ENCODE assay signal across 21 cellular contexts in genomic region chr10:7319632-7320031, GRCh38.
DNase-seq lines count a peak whose midpoint lies in the region; ATAC-seq and TF ChIP-seq lines count a peak whose summit lies in the region.
"Had no signal": no experiment of that assay in that cellular context is flagged by ENCODE, and none has a peak within 500 bp of the region (broad histone marks: within the 10 kb centered on the region; RNA-seq: fewer than 3 reads in every experiment).

No MANE protein-coding gene starts in this region.

- no peaks in the 10 kb centered on the region for H3K27me3 Mint-ChIP-seq in activated CD4-positive, alpha-beta T cell treated with anti-CD3 and anti-CD28 coated beads for 36 hours
- H3K27me3 Mint-ChIP-seq in CD8-positive, alpha-beta T cell (ENCODE audit: low read depth), result no peaks in the 10 kb centered on the region
- no peaks in the 10 kb centered on the region for H3K27me3 Mint-ChIP-seq in activated T-helper 17 cell treated with anti-CD3 and anti-CD28 coated beads, Interleukin-2, amount 50 U/mL, for 72 hours
- H3K27me3 Mint-ChIP-seq in natural killer cell treated with Interleukin-12 subunit alpha and Interleukin-12 subunit beta and Interleukin-15 and Interleukin-18, amount 100 ng/mL, for 72 hours, result no peaks in the 10 kb centered on the region
- H3K27me3 Mint-ChIP-seq: activated CD8-positive, alpha-beta memory T cell treated with anti-CD3 and anti-CD28 coated beads, Interleukin-2, amount 10 ng/mL, durations not matched to agents 7 days and 5 days had no signal

- peaks cover 32% of the 10 kb centered on the region for H3K4me1 ChIP-seq in CD8-positive, alpha-beta T cell (ENCODE audit: insufficient read depth, low read length)
- H3K4me1 ChIP-seq: HAP-1 had no signal

- no peaks in the 10 kb centered on the region for H3K36me3 ChIP-seq in CD8-positive, alpha-beta T cell (ENCODE audit: insufficient read depth, low read length)
- H3K36me3 ChIP-seq: breast epithelium, transverse colon had no signal

- intact Hi-C loops in activated CD4-positive, alpha-beta T cell treated with anti-CD3 and anti-CD28 coated beads for 36 hours (cut with DNase I, micrococcal nuclease), result loop anchor here (5.0 kb wide), 2 partner anchors 47 to 197 kb away; no protein-coding TSS in a partner anchor
- intact Hi-C loops in CD8-positive, alpha-beta T cell (cut with DNase I, micrococcal nuclease), result loop anchor here in 1 of 2 experiments (5.0 to 10.0 kb wide), 2 partner anchors 47 to 195 kb away; no protein-coding TSS in a partner anchor
- intact Hi-C loops in Right ventricle myocardium superior (cut with DNase I), result no loop called here

- no peak overlapping the region for H3K4me3 ChIP-seq in CD8-positive, alpha-beta T cell (ENCODE audit: low read depth, low read length)
- H3K4me3 ChIP-seq: HAP-1, transverse colon had no signal

- POLR2A ChIA-PET in activated CD4-positive, alpha-beta T cell treated with anti-CD3 and anti-CD28 coated beads for 36 hours (lab: Charles Lee), result no interaction called here
- POLR2A ChIA-PET in CD8-positive, alpha-beta T cell (lab: Charles Lee), result no interaction called here

- peaks cover 44% of the 10 kb centered on the region for H3K4me1 Mint-ChIP-seq in activated CD4-positive, alpha-beta T cell treated with anti-CD3 and anti-CD28 coated beads for 36 hours
- H3K4me1 Mint-ChIP-seq in CD8-positive, alpha-beta T cell (ENCODE audit: low read depth), result peaks cover 63% of the 10 kb centered on the region
- peaks cover 40% of the 10 kb centered on the region for H3K4me1 Mint-ChIP-seq in activated T-helper 17 cell treated with anti-CD3 and anti-CD28 coated beads, Interleukin-2, amount 50 U/mL, for 72 hours
- peaks cover 60 to 64% of the 10 kb centered on the region in 2 donors for H3K4me1 Mint-ChIP-seq in natural killer cell treated with Interleukin-12 subunit alpha and Interleukin-12 subunit beta and Interleukin-15 and Interleukin-18, amount 100 ng/mL, for 72 hours (ENCODE audit: low read depth in 2 of 2)

- H3K27ac ChIP-seq in CD8-positive, alpha-beta T cell (ENCODE audit: low read depth, low read length), result no peak overlapping the region
- H3K27ac ChIP-seq: C4-2B, transverse colon had no signal

- peak overlapping the region; percentile 29 for H3K27ac Mint-ChIP-seq in activated CD4-positive, alpha-beta T cell treated with anti-CD3 and anti-CD28 coated beads for 36 hours
- peak overlapping the region; percentile 62 for H3K27ac Mint-ChIP-seq in CD8-positive, alpha-beta T cell
- H3K27ac Mint-ChIP-seq in activated T-helper 17 cell treated with anti-CD3 and anti-CD28 coated beads, Interleukin-2, amount 50 U/mL, for 72 hours, result peak overlapping the region; percentile 89
- peak overlapping the region; percentile 34 to 81 for H3K27ac Mint-ChIP-seq in natural killer cell treated with Interleukin-12 subunit alpha and Interleukin-12 subunit beta and Interleukin-15 and Interleukin-18, amount 100 ng/mL, for 72 hours
- H3K27ac Mint-ChIP-seq: activated CD8-positive, alpha-beta memory T cell treated with anti-CD3 and anti-CD28 coated beads, Interleukin-2, amount 10 ng/mL, durations not matched to agents 7 days and 5 days had no signal

- CTCF ChIA-PET in activated CD4-positive, alpha-beta T cell treated with anti-CD3 and anti-CD28 coated beads for 36 hours (lab: Charles Lee), result interaction anchor here (0.6 kb wide), 1 partner anchor 173 kb away, joined by 3 read pairs; no protein-coding TSS in a partner anchor
- CTCF ChIA-PET in CD8-positive, alpha-beta T cell (lab: Charles Lee), result no interaction called here

- DNase-seq in activated CD4-positive, alpha-beta T cell treated with anti-CD3 and anti-CD28 coated beads for 36 hours, result no peak
- no peak for DNase-seq in activated CD4-positive, alpha-beta T cell treated with anti-CD3 and anti-CD28 coated beads for 1 hour
- DNase-seq in CD8-positive, alpha-beta T cell, result no peak
- DNase-seq in natural killer cell treated with Interleukin-12 subunit alpha and Interleukin-12 subunit beta and Interleukin-15 and Interleukin-18, amount 100 ng/mL, for 72 hours (ENCODE audit: low spot score), result no peak
- DNase-seq in Right ventricle myocardium superior (no peak), GM13977 (ENCODE audit: low spot score) (no peak)
- DNase-seq: activated CD8-positive, alpha-beta memory T cell treated with anti-CD3 and anti-CD28 coated beads, Interleukin-2, amount 10 ng/mL, durations not matched to agents 7 days and 5 days; cortex of kidney; DMS53; left ventricle myocardium superior; NCI-H526; OCI-M1; right cardiac atrium; SIG-M5; stimulated activated CD4-positive, alpha-beta T cell treated with anti-CD3 and anti-CD28 coated beads, Interleukin-15, amount 100 ng/mL, for 24 hours; transverse colon had no signal

- H3K9me3 Mint-ChIP-seq in activated CD4-positive, alpha-beta T cell treated with anti-CD3 and anti-CD28 coated beads for 36 hours (ENCODE audit: low read depth), result peaks cover 6% of the 10 kb centered on the region
- H3K9me3 Mint-ChIP-seq in CD8-positive, alpha-beta T cell, result peaks cover 12% of the 10 kb centered on the region
- peaks cover 8% of the 10 kb centered on the region for H3K9me3 Mint-ChIP-seq in activated T-helper 17 cell treated with anti-CD3 and anti-CD28 coated beads, Interleukin-2, amount 50 U/mL, for 72 hours
- peaks cover 4% of the 10 kb centered on the region for H3K9me3 Mint-ChIP-seq in natural killer cell treated with Interleukin-12 subunit alpha and Interleukin-12 subunit beta and Interleukin-15 and Interleukin-18, amount 100 ng/mL, for 72 hours

- H3K4me3 Mint-ChIP-seq in activated CD4-positive, alpha-beta T cell treated with anti-CD3 and anti-CD28 coated beads for 36 hours, result no peak overlapping the region
- peak overlapping the region; percentile 50 for H3K4me3 Mint-ChIP-seq in CD8-positive, alpha-beta T cell
- H3K4me3 Mint-ChIP-seq in activated T-helper 17 cell treated with anti-CD3 and anti-CD28 coated beads, Interleukin-2, amount 50 U/mL, for 72 hours, result peak overlapping the region; percentile 24
- peak overlapping the region; percentile 35 for H3K4me3 Mint-ChIP-seq in natural killer cell treated with Interleukin-12 subunit alpha and Interleukin-12 subunit beta and Interleukin-15 and Interleukin-18, amount 100 ng/mL, for 72 hours
- H3K4me3 Mint-ChIP-seq: activated CD8-positive, alpha-beta memory T cell treated with anti-CD3 and anti-CD28 coated beads, Interleukin-2, amount 10 ng/mL, durations not matched to agents 7 days and 5 days had no signal

- TF ChIP-seq CTCF in CD8-positive, alpha-beta T cell (IDR thresholded peaks at IDR 0.05), result no peak
- no peak for TF ChIP-seq CTCF in GM13977 (IDR thresholded peaks at IDR 0.05; ENCODE audit: extremely low read depth, insufficient read depth, missing control alignments)

- H3K27me3 ChIP-seq in CD8-positive, alpha-beta T cell (ENCODE audit: insufficient read depth, low read length), result no peaks in the 10 kb centered on the region
- H3K27me3 ChIP-seq: breast epithelium, transverse colon had no signal

- no peak for ATAC-seq in activated CD4-positive, alpha-beta T cell treated with anti-CD3 and anti-CD28 coated beads for 36 hours
- no peak for ATAC-seq in CD8-positive, alpha-beta T cell
- ATAC-seq in activated T-helper 17 cell treated with anti-CD3 and anti-CD28 coated beads, Interleukin-2, amount 50 U/mL, for 72 hours (replicated peaks), result no peak
- ATAC-seq in natural killer cell treated with Interleukin-12 subunit alpha and Interleukin-12 subunit beta and Interleukin-15 and Interleukin-18, amount 100 ng/mL, for 72 hours, result no peak
- ATAC-seq in Right ventricle myocardium superior (ENCODE audit: poor library complexity) (no peak), HG03280 (IDR thresholded peaks at IDR 0.05; ENCODE audit: unreplicated experiment) (no peak)
- ATAC-seq: activated CD8-positive, alpha-beta memory T cell treated with anti-CD3 and anti-CD28 coated beads, Interleukin-2, amount 10 ng/mL, durations not matched to agents 7 days and 5 days had no signal

- in situ Hi-C loops in GM13977 (cut with MboI; ENCODE audit: low pct_unique_long_range_greater_than_20kb, low sequenced_read_pairs, unreplicated experiment), result no loop called here

- peaks cover 30% of the 10 kb centered on the region for H3K36me3 Mint-ChIP-seq in activated CD4-positive, alpha-beta T cell treated with anti-CD3 and anti-CD28 coated beads for 36 hours (ENCODE audit: low read depth)
- H3K36me3 Mint-ChIP-seq in CD8-positive, alpha-beta T cell, result peaks cover 31% of the 10 kb centered on the region
- H3K36me3 Mint-ChIP-seq in activated T-helper 17 cell treated with anti-CD3 and anti-CD28 coated beads, Interleukin-2, amount 50 U/mL, for 72 hours (ENCODE audit: low read depth), result peaks cover 16% of the 10 kb centered on the region
- peaks cover 24% of the 10 kb centered on the region for H3K36me3 Mint-ChIP-seq in natural killer cell treated with Interleukin-12 subunit alpha and Interleukin-12 subunit beta and Interleukin-15 and Interleukin-18, amount 100 ng/mL, for 72 hours

- no peaks in the 10 kb centered on the region for H3K9me3 ChIP-seq in CD8-positive, alpha-beta T cell (ENCODE audit: low read length)
- H3K9me3 ChIP-seq: breast epithelium, HAP-1, transverse colon had no signal

Comparison
In these comparisons a context has a peak if more than half of its experiments do, and no peak if none do; other contexts are left out.
1. H3K27ac Mint-ChIP-seq: peak in every context shown above with its lines; median percentile 89 in activated T-helper 17 cell treated with anti-CD3 and anti-CD28 coated beads, Interleukin-2, amount 50 U/mL, for 72 hours; 62 in CD8-positive, alpha-beta T cell; 58 in natural killer cell treated with Interleukin-12 subunit alpha and Interleukin-12 subunit beta and Interleukin-15 and Interleukin-18, amount 100 ng/mL, for 72 hours; 29 in activated CD4-positive, alpha-beta T cell treated with anti-CD3 and anti-CD28 coated beads for 36 hours.